In genomic region chr10:76632158-76633051, GRCh38 we compare ENCODE assay signal across 8 cellular contexts.
DNase-seq lines count a peak whose midpoint lies in the region; ATAC-seq and TF ChIP-seq lines count a peak whose summit lies in the region.

No MANE protein-coding gene starts in this region.

- no peak for ATAC-seq in CD8-positive, alpha-beta T cell

- H3K27me3 Mint-ChIP-seq in CD8-positive, alpha-beta T cell (ENCODE audit: low read depth): no peaks in the 10 kb centered on the region
- H3K27me3 Mint-ChIP-seq in activated naive CD4-positive, alpha-beta T cell treated with anti-CD3 and anti-CD28 coated beads for 36 hours (ENCODE audit: low read depth): no peaks in the 10 kb centered on the region

- in situ Hi-C loops in HAP-1 (cut with MboI; ENCODE audit: low sequenced_read_pairs): no loop called here

- no peak overlapping the region for H3K27ac ChIP-seq in WERI-Rb-1
- no peak overlapping the region for H3K27ac ChIP-seq in CD8-positive, alpha-beta T cell (ENCODE audit: low read depth, low read length)

- no peak overlapping the region for H3K27ac Mint-ChIP-seq in CD8-positive, alpha-beta T cell
- no peak overlapping the region for H3K27ac Mint-ChIP-seq in activated naive CD4-positive, alpha-beta T cell treated with anti-CD3 and anti-CD28 coated beads for 36 hours

- H3K9me3 ChIP-seq in WERI-Rb-1 (ENCODE audit: severe bottlenecking) (no peaks in the 10 kb centered on the region), HAP-1 (no peaks in the 10 kb centered on the region)
- H3K9me3 ChIP-seq in CD8-positive, alpha-beta T cell (ENCODE audit: low read length): no peaks in the 10 kb centered on the region

- no peaks in the 10 kb centered on the region for H3K36me3 Mint-ChIP-seq in CD8-positive, alpha-beta T cell
- H3K36me3 Mint-ChIP-seq in activated naive CD4-positive, alpha-beta T cell treated with anti-CD3 and anti-CD28 coated beads for 36 hours (ENCODE audit: low read depth): no peaks in the 10 kb centered on the region

- no peaks in the 10 kb centered on the region for H3K4me1 Mint-ChIP-seq in CD8-positive, alpha-beta T cell (ENCODE audit: low read depth)
- H3K4me1 Mint-ChIP-seq in activated naive CD4-positive, alpha-beta T cell treated with anti-CD3 and anti-CD28 coated beads for 36 hours (ENCODE audit: low read depth): no peaks in the 10 kb centered on the region

- no peaks in the 10 kb centered on the region for H3K27me3 ChIP-seq in WERI-Rb-1 (ENCODE audit: insufficient read depth, low read depth, severe bottlenecking)
- no peaks in the 10 kb centered on the region for H3K27me3 ChIP-seq in kidney epithelial cell (ENCODE audit: control insufficient read depth, insufficient read depth, low read length)
- no peaks in the 10 kb centered on the region for H3K27me3 ChIP-seq in CD8-positive, alpha-beta T cell (ENCODE audit: insufficient read depth, low read length)
- no peaks in the 10 kb centered on the region for H3K27me3 ChIP-seq in HAP-1 (ENCODE audit: low read depth)

- no peaks in the 10 kb centered on the region for H3K9me3 Mint-ChIP-seq in CD8-positive, alpha-beta T cell
- peaks cover 3% of the 10 kb centered on the region for H3K9me3 Mint-ChIP-seq in activated naive CD4-positive, alpha-beta T cell treated with anti-CD3 and anti-CD28 coated beads for 36 hours

- peak; percentile 67 for DNase-seq in DMS53 treated with DMSO at 0.1 percent for 48 hours (lab: John Stamatoyannopoulos, UW; ENCODE audit: unreplicated experiment)
- peak; percentile 18 for DNase-seq in LNCaP clone FGC (ENCODE audit: low read depth)
- DNase-seq in WERI-Rb-1: no peak
- DNase-seq in kidney epithelial cell (ENCODE audit: low read depth): no peak
- DNase-seq in CD8-positive, alpha-beta T cell: no peak
- DNase-seq in UCSD-AML1 (lab: John Stamatoyannopoulos, UW; ENCODE audit: unreplicated experiment): no peak
- no peak for DNase-seq in HAP-1 (ENCODE audit: low spot score in 2 of 2)
- no peak for DNase-seq in activated naive CD4-positive, alpha-beta T cell treated with anti-CD3 and anti-CD28 coated beads for 36 hours

- H3K4me3 ChIP-seq in LNCaP clone FGC (ENCODE audit: low read depth, low read length) (no peak overlapping the region), WERI-Rb-1 (ENCODE audit: low read depth, low read length) (no peak overlapping the region), kidney epithelial cell (ENCODE audit: low read depth, low read length) (no peak overlapping the region), HAP-1 (no peak overlapping the region)
- no peak overlapping the region for H3K4me3 ChIP-seq in CD8-positive, alpha-beta T cell (ENCODE audit: low read depth, low read length)

- CTCF ChIA-PET in CD8-positive, alpha-beta T cell (lab: Charles Lee): no interaction called here
- CTCF ChIA-PET in activated naive CD4-positive, alpha-beta T cell treated with anti-CD3 and anti-CD28 coated beads for 36 hours (lab: Charles Lee): no interaction called here

- H3K4me1 ChIP-seq in CD8-positive, alpha-beta T cell (ENCODE audit: insufficient read depth, low read length): no peaks in the 10 kb centered on the region
- no peaks in the 10 kb centered on the region for H3K4me1 ChIP-seq in HAP-1

- TF ChIP-seq CTCF in LNCaP clone FGC (IDR thresholded peaks at IDR 0.05; ENCODE audit: control insufficient read depth, extremely low read depth, insufficient read depth) (peak; percentile 84), WERI-Rb-1 (IDR thresholded peaks at IDR 0.05; ENCODE audit: low read depth, low read length) (peak; percentile 49), kidney epithelial cell (IDR thresholded peaks at IDR 0.05; ENCODE audit: insufficient read depth, low read length, poor library complexity, severe bottlenecking) (peak; percentile 67)
- no peak for TF ChIP-seq CTCF in CD8-positive, alpha-beta T cell (IDR thresholded peaks at IDR 0.05)

- intact Hi-C loops in CD8-positive, alpha-beta T cell (cut with DNase I, micrococcal nuclease): no loop called here
- intact Hi-C loops in activated naive CD4-positive, alpha-beta T cell treated with anti-CD3 and anti-CD28 coated beads for 36 hours (cut with micrococcal nuclease): no loop called here

- POLR2A ChIA-PET in CD8-positive, alpha-beta T cell (lab: Charles Lee): no interaction called here

- no peaks in the 10 kb centered on the region for H3K36me3 ChIP-seq in WERI-Rb-1
- no peaks in the 10 kb centered on the region for H3K36me3 ChIP-seq in kidney epithelial cell (ENCODE audit: control insufficient read depth, insufficient read depth, low read length)
- H3K36me3 ChIP-seq in CD8-positive, alpha-beta T cell (ENCODE audit: insufficient read depth, low read length): no peaks in the 10 kb centered on the region
- H3K36me3 ChIP-seq in HAP-1 (replicated peaks): no peaks in the 10 kb centered on the region

- H3K4me3 Mint-ChIP-seq in CD8-positive, alpha-beta T cell: no peak overlapping the region
- no peak overlapping the region for H3K4me3 Mint-ChIP-seq in activated naive CD4-positive, alpha-beta T cell treated with anti-CD3 and anti-CD28 coated beads for 36 hours

Comparison
In these comparisons a context has a peak if more than half of its experiments do, and no peak if none do; other contexts are left out.
1. DNase-seq: peak in DMS53 treated with DMSO at 0.1 percent for 48 hours (single experiment) and LNCaP clone FGC (single experiment); none in WERI-Rb-1 (single experiment), kidney epithelial cell (single experiment), CD8-positive, alpha-beta T cell (0 of 7), UCSD-AML1 (single experiment), HAP-1 (0 of 2) and activated naive CD4-positive, alpha-beta T cell treated with anti-CD3 and anti-CD28 coated beads for 36 hours (single experiment).